19 cellular contexts compared by ENCODE assay signal in the genomic region with DNA sequence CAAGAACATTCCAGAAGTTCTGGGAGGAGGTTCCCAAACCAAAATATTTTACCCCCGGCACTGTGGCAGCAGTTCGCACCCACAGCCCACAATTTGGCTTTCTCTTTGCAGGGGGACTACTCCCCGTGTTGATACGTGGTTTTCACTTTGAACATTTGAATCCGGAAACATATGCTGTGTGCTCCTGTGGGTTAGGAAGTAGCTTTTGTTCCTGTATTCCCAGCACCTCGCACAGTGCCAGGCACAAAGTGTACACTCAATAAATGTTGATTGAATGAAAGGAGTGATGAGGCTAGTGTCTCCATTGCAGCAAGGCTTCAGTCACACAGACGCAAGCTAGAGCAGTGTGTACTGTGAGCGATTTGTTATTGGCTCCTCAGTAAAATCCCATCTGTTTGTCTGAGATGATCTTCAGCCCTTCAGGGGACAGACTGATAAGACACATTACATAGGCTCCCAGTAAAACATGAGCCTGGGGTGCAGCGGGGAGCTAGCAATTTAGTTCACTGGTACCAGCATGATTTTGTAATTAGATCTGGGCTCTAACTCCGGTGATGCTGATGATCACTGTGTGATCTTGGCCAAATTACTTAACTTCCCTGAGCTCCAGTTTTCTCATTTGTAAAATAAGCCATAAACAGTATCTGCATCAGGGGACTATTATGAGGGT. TPM values are rescaled to one million over a fixed set of nuclear protein-coding genes. Genes with fewer than 3 reads are reported as not detected.
DNase-seq lines count a peak whose midpoint lies in the region; ATAC-seq, FAIRE-seq and TF ChIP-seq lines count a peak whose summit lies in the region.
"Had no signal": no experiment of that assay in that cellular context is flagged by ENCODE, and none has a peak within 500 bp of the region (broad histone marks: within the 10 kb centered on the region; RNA-seq: fewer than 3 reads in every experiment).

No MANE protein-coding gene starts in this region.

- TF ChIP-seq POLR2A in IMR-90 (IDR thresholded peaks at IDR 0.05; ENCODE audit: low read depth, low read length): no peak
- no peak for TF ChIP-seq POLR2A in K562 (conservative IDR thresholded peaks at IDR 0.05)

- peak overlapping the region; percentile 88 for H3K23ac ChIP-seq in IMR-90 (ENCODE audit: low read depth, low read length)

- TF ChIP-seq CTCF in IMR-90 (conservative IDR thresholded peaks at IDR 0.05; ENCODE audit: low read depth, low read length) (no peak), K562 (IDR thresholded peaks at IDR 0.05 in 2 of 3, conservative IDR thresholded peaks at IDR 0.05 in 1 of 3; ENCODE audit: insufficient read depth in 2 of 3, low read depth in 1 of 3, low read length in 3 of 3) (no peak), neural crest cell (conservative IDR thresholded peaks at IDR 0.05) (no peak)

- H2BK120ac ChIP-seq in IMR-90 (ENCODE audit: low read depth, low read length): 0 out of 2 replicates have a peak overlapping the region, but pooled peaks have one; percentile 2

- no peak overlapping the region for H4K91ac ChIP-seq in IMR-90 (ENCODE audit: insufficient read depth, low read depth, low read length)

- in situ Hi-C loops in IMR-90 (cut with MboI; ENCODE audit: low sequenced_read_pairs) (no loop called here), K562 (cut with MboI) (no loop called here)

- H2BK5ac ChIP-seq in IMR-90 (ENCODE audit: low read depth, low read length, poor library complexity, severe bottlenecking): no peak overlapping the region

- no peaks in the 10 kb centered on the region for H3K79me2 ChIP-seq in K562 (ENCODE audit: control insufficient read depth, insufficient read depth, low read length)

- H3K36me3 Mint-ChIP-seq in neural crest cell (ENCODE audit: low read depth): no peaks in the 10 kb centered on the region
- H3K36me3 Mint-ChIP-seq: T-cell had no signal

- TF ChIP-seq RAD21 in IMR-90 (IDR thresholded peaks at IDR 0.05; ENCODE audit: low read length) (no peak), K562 (CRISPR knock-in tag; conservative IDR thresholded peaks at IDR 0.05 in 1 of 2, IDR thresholded peaks at IDR 0.05 in 1 of 2) (no peak)

- H2AFZ ChIP-seq in IMR-90 (replicated peaks; ENCODE audit: low read length, poor library complexity) (no peak overlapping the region), K562 (ENCODE audit: low read depth, low read length) (no peak overlapping the region)

- H3K27me3 ChIP-seq in BLaER1 treated with 17β-estradiol and CSF1 and Interleukin-3, amounts not matched to agents 10 nM and 100 nM: peaks cover 39 to 59% (median 51%) of the 10 kb centered on the region in 11 experiments
- H3K27me3 ChIP-seq in IMR-90 (ENCODE audit: control insufficient read depth, insufficient read depth, low read length): no peaks in the 10 kb centered on the region
- H3K27me3 ChIP-seq in K562 (ENCODE audit: control insufficient read depth in 2 of 2, insufficient read depth in 2 of 2, low read length in 2 of 2): peaks cover 19 to 43% of the 10 kb centered on the region in 2 experiments

- H3K9me1 ChIP-seq in IMR-90 (ENCODE audit: insufficient read depth, low read length) (peaks cover 32% of the 10 kb centered on the region), K562 (ENCODE audit: control insufficient read depth, insufficient read depth, low read length) (no peaks in the 10 kb centered on the region)

- no peak overlapping the region for H3K14ac ChIP-seq in IMR-90 (replicated peaks; ENCODE audit: low read depth, low read length)

- no peak for TF ChIP-seq EP300 in K562 (IDR thresholded peaks at IDR 0.05; ENCODE audit: low read length)

- H3K27me3 Mint-ChIP-seq in neural crest cell (ENCODE audit: low read depth): peaks cover 58% of the 10 kb centered on the region

- H3K9ac ChIP-seq in BLaER1 treated with 17β-estradiol and CSF1 and Interleukin-3, amounts not matched to agents 10 nM and 100 nM: no peak overlapping the region
- H3K9ac ChIP-seq in IMR-90 (ENCODE audit: low read depth, low read length): 0 out of 2 replicates have a peak overlapping the region, but pooled peaks have one; percentile 37
- no peak overlapping the region for H3K9ac ChIP-seq in K562 (ENCODE audit: insufficient read depth in 1 of 2, low read depth in 2 of 2, low read length in 2 of 2)

- POLR2A ChIA-PET in IMR-90 (lab: Charles Lee; ENCODE audit: unreplicated experiment) (no interaction called here), K562 (lab: Yijun Ruan, JAX) (interaction anchor here (0.8 to 1.3 kb wide), 4 partner anchors 11 to 18 kb away, joined by 3 to 8 read pairs (median 3); no protein-coding TSS in a partner anchor)

- no CpG with 5 or more reads among the region's 10 CpGs for WGBS in IMR-90 (ENCODE audit: extremely low coverage in 2 of 2, insufficient read length in 1 of 2), 2 experiments
- 4% methylated on average over 10 of the region's 10 CpGs for WGBS in K562 (ENCODE audit: insufficient coverage, low coverage, missing lambda C conversion rate)

- peaks cover 18% of the 10 kb centered on the region for H3K4me1 Mint-ChIP-seq in neural crest cell

- no peaks in the 10 kb centered on the region for H3K9me3 Mint-ChIP-seq in neural crest cell
- H3K9me3 Mint-ChIP-seq: activated B cell treated with CpG ODN at 0.5 μM for 24 hours, T-cell had no signal

- peaks cover 40 to 85% of the 10 kb centered on the region in 2 experiments for H3K79me1 ChIP-seq in IMR-90 (ENCODE audit: low read depth in 1 of 2, low read length in 2 of 2)

- H3K36me3 ChIP-seq in BLaER1 treated with 17β-estradiol and CSF1 and Interleukin-3, amounts not matched to agents 10 nM and 100 nM: no peaks in the 10 kb centered on the region
- H3K36me3 ChIP-seq in IMR-90 (ENCODE audit: control insufficient read depth, insufficient read depth, low read length): peaks cover 33% of the 10 kb centered on the region
- no peaks in the 10 kb centered on the region for H3K36me3 ChIP-seq in K562 (ENCODE audit: control insufficient read depth, insufficient read depth, low read length)

- dilution Hi-C loops in IMR-90 (cut with HindIII; ENCODE audit: low sequenced_read_pairs, unreplicated experiment): no loop called here

- H3K9me3 ChIP-seq in BLaER1 treated with 17β-estradiol and CSF1 and Interleukin-3, amounts not matched to agents 10 nM and 100 nM (replicated peaks in 1 of 11): peaks cover 6 to 30% (median 18%) of the 10 kb centered on the region in 11 experiments; a peak in 18 of 22 replicates
- H3K9me3 ChIP-seq in IMR-90 (ENCODE audit: control insufficient read depth, insufficient read depth, low read length) (no peaks in the 10 kb centered on the region; the same call in 1 of the 2 replicates), K562 (replicated peaks; ENCODE audit: control insufficient read depth, insufficient read depth, low read depth, low read length) (no peaks in the 10 kb centered on the region)
- H3K9me3 ChIP-seq: heart left ventricle had no signal

- H4K5ac ChIP-seq in IMR-90 (ENCODE audit: low read depth, low read length): no peak overlapping the region

- no peak for DNase-seq in IMR-90
- no peak for DNase-seq in K562 (ENCODE audit: extremely low read depth in 1 of 4, low spot score in 3 of 4)
- no peak for DNase-seq in neural crest cell (ENCODE audit: low read depth, low spot score)
- DNase-seq in iPS-NIHi11 (ENCODE audit: low spot score): no peak
- DNase-seq in epidermal melanocyte (ENCODE audit: insufficient read length, low spot score): no peak
- DNase-seq: activated B cell treated with CpG ODN at 0.5 μM for 24 hours, heart left ventricle, NCI-H1105, NCI-H2171, retina, RPMI8226, T-cell had no signal

- peaks cover 6 to 30% (median 22%) of the 10 kb centered on the region in 10 experiments; a peak in 19 of 20 replicates for H3K4me1 ChIP-seq in BLaER1 treated with 17β-estradiol and CSF1 and Interleukin-3, amounts not matched to agents 10 nM and 100 nM
- H3K4me1 ChIP-seq in IMR-90 (ENCODE audit: control insufficient read depth, insufficient read depth, low read length): peaks cover 17% of the 10 kb centered on the region
- H3K4me1 ChIP-seq in K562 (replicated peaks in 1 of 2; ENCODE audit: control insufficient read depth in 2 of 2, insufficient read depth in 2 of 2, low read length in 2 of 2): peaks cover 0 to 14% of the 10 kb centered on the region in 2 experiments; a peak in 1 of 5 replicates

- H3K27ac ChIP-seq in BLaER1 treated with 17β-estradiol and CSF1 and Interleukin-3, amounts not matched to agents 10 nM and 100 nM: no peak overlapping the region
- no peak overlapping the region for H3K27ac ChIP-seq in IMR-90 (ENCODE audit: insufficient read depth, low read length)
- no peak overlapping the region for H3K27ac ChIP-seq in K562 (ENCODE audit: extremely low read depth, low read depth, low read length)
- H3K27ac ChIP-seq: C4-2B had no signal

- H3K27ac Mint-ChIP-seq in neural crest cell (ENCODE audit: unreplicated experiment): no peak overlapping the region
- H3K27ac Mint-ChIP-seq: activated B cell treated with CpG ODN at 0.5 μM for 24 hours had no signal

- ATAC-seq in IMR-90 (ENCODE audit: low read depth): no peak
- no peak; the same call in 1 of the 3 replicates for ATAC-seq in K562
- ATAC-seq in HG03039 (IDR thresholded peaks at IDR 0.05; ENCODE audit: unreplicated experiment): no peak
- ATAC-seq: T-cell had no signal

- H2AK9ac ChIP-seq in IMR-90 (replicated peaks; ENCODE audit: low read depth, low read length, poor library complexity): no peak overlapping the region

- H4K20me1 ChIP-seq in BLaER1 treated with 17β-estradiol and CSF1 and Interleukin-3, amounts not matched to agents 10 nM and 100 nM: no peaks in the 10 kb centered on the region
- H4K20me1 ChIP-seq in IMR-90 (ENCODE audit: insufficient read depth, low read length): peaks cover 18% of the 10 kb centered on the region
- no peaks in the 10 kb centered on the region for H4K20me1 ChIP-seq in K562 (replicated peaks; ENCODE audit: control insufficient read depth, insufficient read depth, low read length)

- CTCF ChIA-PET in IMR-90 (lab: Yijun Ruan, JAX) (interaction anchor here (0.6 kb wide), 1 partner anchor 31 kb away, joined by 3 read pairs; no protein-coding TSS in a partner anchor), K562 (lab: Yijun Ruan, JAX; ENCODE audit: low intra/inter-chr PET ratio) (interaction anchor here (0.5 kb wide), 1 partner anchor 12 kb away, joined by 3 read pairs; no protein-coding TSS in a partner anchor)

- 0 out of 2 replicates have a peak overlapping the region, but pooled peaks have one; percentile 2 for H3K4ac ChIP-seq in IMR-90 (ENCODE audit: low read depth, low read length)

- H3K18ac ChIP-seq in IMR-90 (ENCODE audit: low read depth, low read length): no peak overlapping the region

- H3K4me3 Mint-ChIP-seq in neural crest cell: peak overlapping the region; percentile 45
- H3K4me3 Mint-ChIP-seq: activated B cell treated with CpG ODN at 0.5 μM for 24 hours had no signal

- peak overlapping the region; percentile 6; the same call in 1 of the 3 replicates for H2BK15ac ChIP-seq in IMR-90 (ENCODE audit: low read depth, low read length)

- BruUV-seq in IMR-90 (replicated peaks; lab: Mats Ljungman, UMichigan) (TSS peak; percentile 19), K562 (replicated peaks; lab: Mats Ljungman, UMichigan) (no TSS peak)

- H3K4me3 ChIP-seq in BLaER1 treated with 17β-estradiol and CSF1 and Interleukin-3, amounts not matched to agents 10 nM and 100 nM: no peak overlapping the region
- H3K4me3 ChIP-seq in IMR-90 (ENCODE audit: insufficient read depth, low read depth, low read length) (no peak overlapping the region), K562 (no peak overlapping the region)

- no peak overlapping the region for H4K8ac ChIP-seq in IMR-90 (ENCODE audit: low read depth in 2 of 2, low read length in 2 of 2)

- peak overlapping the region in 9 of 11 experiments; percentile 14 to 77 (median 53); a peak in 15 of 22 replicates for H3K4me2 ChIP-seq in BLaER1 treated with 17β-estradiol and CSF1 and Interleukin-3, amounts not matched to agents 10 nM and 100 nM
- H3K4me2 ChIP-seq in IMR-90 (ENCODE audit: low read depth, low read length) (peak overlapping the region; percentile 72; the same call in 1 of the 2 replicates), K562 (ENCODE audit: insufficient read depth, low read length) (no peak overlapping the region)

- no peak for FAIRE-seq in K562 (lab: Jason Lieb, UNC)
- FAIRE-seq: islet of Langerhans had no signal

- intact Hi-C loops in IMR-90 (cut with micrococcal nuclease) (no loop called here), K562 (cut with micrococcal nuclease) (no loop called here)

- no peak overlapping the region for H2BK20ac ChIP-seq in IMR-90 (ENCODE audit: low read depth, low read length)

- H2AK5ac ChIP-seq in IMR-90 (ENCODE audit: low read depth, low read length): no peak overlapping the region

- H3K56ac ChIP-seq in IMR-90 (ENCODE audit: extremely low read depth, insufficient read depth, low read length): no peak overlapping the region

RNA-seq across cellular contexts. Expression of a gene that starts 2.2 kb away (rescaled TPM):
- 92.5 and 111 TPM in 2 replicates for total RNA-seq in IMR-90 (2012; rRNA removed)
- 95.1 and 118 TPM in 2 replicates for polyA plus RNA-seq in IMR-90 (2012; rRNA removed)
- polyA plus RNA-seq in IMR-90 (2012; cell fraction: cytosol; rRNA removed): 61.2 and 104 TPM in 2 replicates
- polyA plus RNA-seq in IMR-90 (2012; cell fraction: nucleus; rRNA removed; ENCODE audit: low replicate concordance): 36.6 and 148 TPM in 2 replicates
- total RNA-seq in K562 (2011; cell fraction: chromatin; rRNA removed; ENCODE audit: low replicate concordance): not detected in 2 replicates
- total RNA-seq in K562 (2011; cell fraction: nucleolus; rRNA removed): not detected in 2 replicates
- not detected in 2 replicates for total RNA-seq in K562 (2011; cell fraction: nucleoplasm; rRNA removed)
- total RNA-seq in K562 (2014; rRNA removed): not detected in 2 replicates
- total RNA-seq in K562 (2014; rRNA removed; fragmentation: Illumina TruSeq; extraction: Trizol): not detected in 2 replicates
- total RNA-seq in K562 (2015; rRNA removed; fragmentation: Illumina TruSeq; extraction: Trizol): not detected in 2 replicates
- not detected in 2 replicates for total RNA-seq in K562 (2021)
- polyA plus RNA-seq in K562 (2011; rRNA removed): not detected in 2 replicates
- not detected in 2 replicates for polyA plus RNA-seq in K562 (2011; cell fraction: cytosol; rRNA removed)
- not detected in 2 replicates for polyA plus RNA-seq in K562 (2011; cell fraction: nucleus; rRNA removed)
- not detected in 2 replicates for polyA plus RNA-seq in K562 (2012)
- not detected in 2 replicates for polyA plus RNA-seq in K562 (2014; fragmentation: Illumina TruSeq; extraction: Trizol)
- polyA plus RNA-seq in K562 (2014; fragmentation: Nextera tagmentation; extraction: Ambion mirVana): not detected
- polyA plus RNA-seq in K562 (2014; rRNA removed): not detected in 2 replicates
- polyA minus RNA-seq in K562 (2011; rRNA and poly(A)+ RNA removed): not detected in 2 replicates
- not detected in 2 replicates for polyA minus RNA-seq in K562 (2011; cell fraction: cytosol; rRNA and poly(A)+ RNA removed)
- polyA minus RNA-seq in K562 (2011; cell fraction: nucleus; rRNA and poly(A)+ RNA removed): not detected in 2 replicates
- 3.8 and 4.4 TPM in 2 replicates for total RNA-seq in neural crest cell
- total RNA-seq: activated B cell treated with CpG ODN at 0.5 μM for 24 hours had no signal

RNA-seq across cellular contexts. Expression of a gene that starts 28.2 kb away (rescaled TPM):
- total RNA-seq in IMR-90 (2012; rRNA removed): not detected in 2 replicates
- not detected in 2 replicates for polyA plus RNA-seq in IMR-90 (2012; rRNA removed)
- not detected in 2 replicates for polyA plus RNA-seq in IMR-90 (2012; cell fraction: cytosol; rRNA removed)
- not detected in 2 replicates for polyA plus RNA-seq in IMR-90 (2012; cell fraction: nucleus; rRNA removed; ENCODE audit: low replicate concordance)
- not detected in 2 replicates for total RNA-seq in K562 (2011; cell fraction: chromatin; rRNA removed; ENCODE audit: low replicate concordance)
- total RNA-seq in K562 (2011; cell fraction: nucleolus; rRNA removed): not detected in 2 replicates
- total RNA-seq in K562 (2011; cell fraction: nucleoplasm; rRNA removed): not detected in 2 replicates
- not detected in 2 replicates for total RNA-seq in K562 (2014; rRNA removed)
- not detected in 2 replicates for total RNA-seq in K562 (2014; rRNA removed; fragmentation: Illumina TruSeq; extraction: Trizol)
- not detected in 2 replicates for total RNA-seq in K562 (2015; rRNA removed; fragmentation: Illumina TruSeq; extraction: Trizol)
- not detected in 2 replicates for total RNA-seq in K562 (2021)
- not detected in 2 replicates for polyA plus RNA-seq in K562 (2011; rRNA removed)
- polyA plus RNA-seq in K562 (2011; cell fraction: cytosol; rRNA removed): not detected in 2 replicates
- polyA plus RNA-seq in K562 (2011; cell fraction: nucleus; rRNA removed): not detected in 2 replicates
- polyA plus RNA-seq in K562 (2012): not detected in 2 replicates
- not detected in 2 replicates for polyA plus RNA-seq in K562 (2014; fragmentation: Illumina TruSeq; extraction: Trizol)
- not detected for polyA plus RNA-seq in K562 (2014; fragmentation: Nextera tagmentation; extraction: Ambion mirVana)
- not detected in 2 replicates for polyA plus RNA-seq in K562 (2014; rRNA removed)
- not detected in 2 replicates for polyA minus RNA-seq in K562 (2011; rRNA and poly(A)+ RNA removed)
- polyA minus RNA-seq in K562 (2011; cell fraction: cytosol; rRNA and poly(A)+ RNA removed): not detected in 2 replicates
- polyA minus RNA-seq in K562 (2011; cell fraction: nucleus; rRNA and poly(A)+ RNA removed): not detected in 2 replicates
- total RNA-seq in neural crest cell: not detected in 2 replicates
- total RNA-seq: activated B cell treated with CpG ODN at 0.5 μM for 24 hours, Daoy, heart left ventricle, lung microvascular endothelial cell, subcutaneous adipose tissue, T-cell had no signal
- polyA plus RNA-seq: heart left ventricle had no signal

RNA-seq across cellular contexts. Expression of a gene that starts 30.6 kb away (rescaled TPM):
- total RNA-seq in IMR-90 (2012; rRNA removed) (not detected in 2 replicates), K562 (2014; rRNA removed) (not detected in 2 replicates), K562 (2014; rRNA removed; fragmentation: Illumina TruSeq; extraction: Trizol) (not detected in 2 replicates), K562 (2015; rRNA removed; fragmentation: Illumina TruSeq; extraction: Trizol) (not detected in 2 replicates), K562 (2021) (not detected in 2 replicates), neural crest cell (not detected in 2 replicates)
- polyA plus RNA-seq in IMR-90 (2012; rRNA removed) (not detected in 2 replicates), K562 (2011; rRNA removed) (not detected in 2 replicates), K562 (2014; fragmentation: Illumina TruSeq; extraction: Trizol) (not detected in 2 replicates), K562 (2014; fragmentation: Nextera tagmentation; extraction: Ambion mirVana) (not detected), K562 (2014; rRNA removed) (not detected in 2 replicates)
- polyA plus RNA-seq in IMR-90 (2012; cell fraction: cytosol; rRNA removed): not detected in 2 replicates
- polyA plus RNA-seq in IMR-90 (2012; cell fraction: nucleus; rRNA removed; ENCODE audit: low replicate concordance): not detected in 2 replicates
- total RNA-seq in K562 (2011; cell fraction: chromatin; rRNA removed; ENCODE audit: low replicate concordance): not detected in 2 replicates
- not detected in 2 replicates for total RNA-seq in K562 (2011; cell fraction: nucleolus; rRNA removed)
- not detected in 2 replicates for total RNA-seq in K562 (2011; cell fraction: nucleoplasm; rRNA removed)
- not detected in 2 replicates for polyA plus RNA-seq in K562 (2011; cell fraction: cytosol; rRNA removed)
- not detected in 2 replicates for polyA plus RNA-seq in K562 (2011; cell fraction: nucleus; rRNA removed)
- polyA plus RNA-seq in K562 (2012): not detected in 2 replicates
- not detected in 2 replicates for polyA minus RNA-seq in K562 (2011; rRNA and poly(A)+ RNA removed)
- polyA minus RNA-seq in K562 (2011; cell fraction: cytosol; rRNA and poly(A)+ RNA removed): not detected in 2 replicates
- polyA minus RNA-seq in K562 (2011; cell fraction: nucleus; rRNA and poly(A)+ RNA removed): not detected in 2 replicates
- total RNA-seq: activated B cell treated with CpG ODN at 0.5 μM for 24 hours, Daoy, heart left ventricle, lung microvascular endothelial cell, subcutaneous adipose tissue, T-cell had no signal
- polyA plus RNA-seq: heart left ventricle had no signal

RNA-seq across cellular contexts. Expression of a gene that starts 59.5 kb away (rescaled TPM):
- total RNA-seq in IMR-90 (2012; rRNA removed) (7.9 and 8.6 TPM in 2 replicates), K562 (2014; rRNA removed) (3.4 and 4.1 TPM in 2 replicates), K562 (2014; rRNA removed; fragmentation: Illumina TruSeq; extraction: Trizol) (3.7 and 3.8 TPM in 2 replicates), K562 (2015; rRNA removed; fragmentation: Illumina TruSeq; extraction: Trizol) (4.5 and 4.8 TPM in 2 replicates), K562 (2021) (6.4 and 11.3 TPM in 2 replicates), neural crest cell (21.8 and 24.7 TPM in 2 replicates)
- polyA plus RNA-seq in IMR-90 (2012; rRNA removed) (10.2 and 10.4 TPM in 2 replicates), K562 (2011; rRNA removed) (7.3 and 10.3 TPM in 2 replicates), K562 (2014; fragmentation: Illumina TruSeq; extraction: Trizol) (9.3 and 11.6 TPM in 2 replicates), K562 (2014; fragmentation: Nextera tagmentation; extraction: Ambion mirVana) (under 1 TPM; 0.74 to 0.77 TPM), K562 (2014; rRNA removed) (3.2 and 3.3 TPM in 2 replicates)
- polyA plus RNA-seq in IMR-90 (2012; cell fraction: cytosol; rRNA removed): 4.8 and 7.8 TPM in 2 replicates
- polyA plus RNA-seq in IMR-90 (2012; cell fraction: nucleus; rRNA removed; ENCODE audit: low replicate concordance): 16.3 and 21.9 TPM in 2 replicates
- 9.4 and 10.0 TPM in 2 replicates for total RNA-seq in K562 (2011; cell fraction: chromatin; rRNA removed; ENCODE audit: low replicate concordance)
- 5.4 and 5.8 TPM in 2 replicates for total RNA-seq in K562 (2011; cell fraction: nucleolus; rRNA removed)
- 6.8 and 6.9 TPM in 2 replicates for total RNA-seq in K562 (2011; cell fraction: nucleoplasm; rRNA removed)
- polyA plus RNA-seq in K562 (2011; cell fraction: cytosol; rRNA removed): 7.6 and 7.8 TPM in 2 replicates
- 10.9 and 15.0 TPM in 2 replicates for polyA plus RNA-seq in K562 (2011; cell fraction: nucleus; rRNA removed)
- 5.4 and 7.9 TPM in 2 replicates for polyA plus RNA-seq in K562 (2012)
- polyA minus RNA-seq in K562 (2011; rRNA and poly(A)+ RNA removed): 7.6 and 13.0 TPM in 2 replicates
- polyA minus RNA-seq in K562 (2011; cell fraction: cytosol; rRNA and poly(A)+ RNA removed): 5.2 and 13.6 TPM in 2 replicates
- polyA minus RNA-seq in K562 (2011; cell fraction: nucleus; rRNA and poly(A)+ RNA removed): 5.3 and 7.1 TPM in 2 replicates

Comparison
In these comparisons a context has a peak if more than half of its experiments do, and no peak if none do; other contexts are left out.
1. RNA of a gene that starts 2.2 kb away (total RNA-seq): 92.5 to 111 TPM in IMR-90; 3.8 to 4.4 TPM in neural crest cell and not detected in K562; every median in the first group is over 10 times any median in the second.